In genomic region chr17:65054602-65055001, GRCh38 we compare ENCODE assay signal across 8 cellular contexts. TPM values are rescaled to one million over a fixed set of nuclear protein-coding genes. Genes with fewer than 3 reads are reported as not detected.
DNase-seq lines count a peak whose midpoint lies in the region; ATAC-seq and TF ChIP-seq lines count a peak whose summit lies in the region.

No MANE protein-coding gene starts in this region.

- no peaks in the 10 kb centered on the region for H3K27me3 ChIP-seq in rectal smooth muscle tissue (ENCODE audit: control insufficient read depth, insufficient read depth, low read length)

- H3K4me2 ChIP-seq in OCI-LY7 (ENCODE audit: low read length): peak overlapping the region; percentile 81

- intact Hi-C loops in OCI-LY7 (cut with micrococcal nuclease; ENCODE audit: unreplicated experiment): loop anchor here (1.0 to 5.0 kb wide), 4 partner anchors 16 to 128 kb away; no protein-coding TSS in a partner anchor

- H3K9me2 ChIP-seq in OCI-LY7 (ENCODE audit: insufficient read depth, low read length): no peaks in the 10 kb centered on the region

- peaks cover 36% of the 10 kb centered on the region for H4K20me1 ChIP-seq in OCI-LY7 (ENCODE audit: insufficient read depth, low read length)

- H3K27ac ChIP-seq in OCI-LY7 (ENCODE audit: low read depth, low read length, poor library complexity, severe bottlenecking) (peak overlapping the region; percentile 84), rectal smooth muscle tissue (ENCODE audit: low read depth, low read length) (peak overlapping the region; percentile 51)

- BruUV-seq in OCI-LY7 (replicated peaks; lab: Mats Ljungman, UMichigan): no TSS peak

- CTCF ChIA-PET in OCI-LY7 (lab: Charles Lee; ENCODE audit: unreplicated experiment): interaction anchor here (0.8 kb wide), 1 partner anchor 20 kb away, joined by 3 read pairs; no protein-coding TSS in a partner anchor
- CTCF ChIA-PET in HEK293T (lab: Yijun Ruan, JAX): interaction anchor here (0.5 kb wide), 1 partner anchor 384 kb away, joined by 3 read pairs; no protein-coding TSS in a partner anchor

- ATAC-seq in GM21737 (IDR thresholded peaks at IDR 0.05; ENCODE audit: unreplicated experiment) (no peak), GM21447 (IDR thresholded peaks at IDR 0.05; ENCODE audit: unreplicated experiment) (no peak)

- DNase-seq in ELR (ENCODE audit: low read depth) (peak; percentile 45), OCI-LY7 (ENCODE audit: low spot score) (no peak), epithelial cell of esophagus (ENCODE audit: low read depth) (peak; percentile 28), HEK293T (ENCODE audit: extremely low spot score) (no peak), NCI-H345 (lab: John Stamatoyannopoulos, UW) (no peak)

- no peak overlapping the region for H2AFZ ChIP-seq in OCI-LY7 (ENCODE audit: low read length)

- peaks cover 76% of the 10 kb centered on the region for H3K79me2 ChIP-seq in OCI-LY7 (ENCODE audit: insufficient read depth, low read depth, low read length)

- peaks cover 63% of the 10 kb centered on the region for H3K36me3 ChIP-seq in OCI-LY7 (ENCODE audit: insufficient read depth, low read length)
- H3K36me3 ChIP-seq in rectal smooth muscle tissue (ENCODE audit: control insufficient read depth, insufficient read depth, low read length): peaks cover 5% of the 10 kb centered on the region

- H3K4me1 ChIP-seq in OCI-LY7 (ENCODE audit: insufficient read depth, low read length, poor library complexity, severe bottlenecking): peaks cover 66% of the 10 kb centered on the region
- peaks cover 11% of the 10 kb centered on the region for H3K4me1 ChIP-seq in rectal smooth muscle tissue (ENCODE audit: control insufficient read depth, insufficient read depth, low read length)

- peak overlapping the region; percentile 76 for H3K4me3 ChIP-seq in OCI-LY7 (ENCODE audit: low read depth, low read length, poor library complexity, severe bottlenecking)
- H3K4me3 ChIP-seq in epithelial cell of esophagus (ENCODE audit: low read length): peak overlapping the region; percentile 81
- peak overlapping the region; percentile 56 for H3K4me3 ChIP-seq in rectal smooth muscle tissue (ENCODE audit: low read length)

- TF ChIP-seq CTCF in OCI-LY7 (conservative IDR thresholded peaks at IDR 0.05; ENCODE audit: low read length) (no peak), epithelial cell of esophagus (IDR thresholded peaks at IDR 0.05; ENCODE audit: insufficient read depth, low read depth, low read length, missing control alignments) (no peak)

- POLR2A ChIA-PET in OCI-LY7 (lab: Charles Lee): interaction anchor here (0.6 to 2.4 kb wide), 11 partner anchors 9 to 958 kb away, joined by 3 to 19 read pairs (median 3); no protein-coding TSS in a partner anchor
- POLR2A ChIA-PET in HEK293T (lab: Yijun Ruan, JAX): interaction anchor here (0.8 to 1.3 kb wide), 3 partner anchors 19 to 79 kb away, joined by 3 to 4 read pairs (median 3); no protein-coding TSS in a partner anchor

- no peaks in the 10 kb centered on the region for H3K9me3 ChIP-seq in OCI-LY7 (ENCODE audit: low read length)

- H3K9ac ChIP-seq in rectal smooth muscle tissue (ENCODE audit: low read length): no peak overlapping the region

TF ChIP-seq in HEK293T, 16 proteins besides CTCF, POLR2A, EP300 and RAD21:
- no peak for TF ChIP-seq LEF1 (IDR thresholded peaks at IDR 0.05; ENCODE audit: borderline replicate concordance)
- TF ChIP-seq CTBP1 (IDR thresholded peaks at IDR 0.05; ENCODE audit: borderline replicate concordance): no peak

RNA-seq across cellular contexts. Expression of gene GNA13, which starts 1.9 kb away (rescaled TPM):
- 70.6 and 76.5 TPM in 2 replicates for total RNA-seq in OCI-LY7 (2014; rRNA removed; shearing (Covaris generic))
- 136 and 141 TPM in 2 replicates for total RNA-seq in OCI-LY7 (2022)

Comparison
In these comparisons a context has a peak if more than half of its experiments do, and no peak if none do; other contexts are left out.
1. DNase-seq: peak in ELR (single experiment) and epithelial cell of esophagus (single experiment); none in OCI-LY7 (single experiment), HEK293T (single experiment) and NCI-H345 (single experiment).
2. Peak in every context shown above with its lines, with median percentiles within 50 percentile points of each other: H3K4me3 ChIP-seq.